In genomic region chr11:118930152-118930712, GRCh38 we compare ENCODE assay signal across 1 cellular context.
TF ChIP-seq lines count a peak whose summit lies in the region.

No MANE protein-coding gene starts in this region.

TF ChIP-seq in K562, 482 proteins besides CTCF, POLR2A, EP300 and RAD21 (continued from another document):
- TF ChIP-seq EGR1 (conservative IDR thresholded peaks at IDR 0.05) (peak; percentile 89), MLLT1 (IDR thresholded peaks at IDR 0.05) (no peak), RB1 (IDR thresholded peaks at IDR 0.05; ENCODE audit: low read depth) (peak; percentile 49; the same call in 1 of the 2 replicates), CBFB (CRISPR knock-in tag; IDR thresholded peaks at IDR 0.05) (peak; percentile 43; the same call in 1 of the 2 replicates), MAX (CRISPR knock-in tag; IDR thresholded peaks at IDR 0.05) (peak; percentile 64), TBP (optimal IDR thresholded peaks at IDR 0.05; ENCODE audit: low read depth, low read length) (peak; percentile 57), NR2C2 (CRISPR knock-in tag; IDR thresholded peaks at IDR 0.05) (peak; percentile 67; the same call in 1 of the 2 replicates), NR2C2 (tag; IDR thresholded peaks at IDR 0.05) (peak; percentile 43; the same call in 1 of the 2 replicates), KAT8 (IDR thresholded peaks at IDR 0.05; ENCODE audit: low read depth) (no peak), MECOM (CRISPR knock-in tag; IDR thresholded peaks at IDR 0.05) (peak; percentile 83), ZNF395 (CRISPR knock-in tag; IDR thresholded peaks at IDR 0.05) (peak; percentile 48; the same call in 1 of the 2 replicates), MYC (IDR thresholded peaks at IDR 0.05; ENCODE audit: low read depth, low read length) (peak; percentile 38), MYC (CRISPR knock-in tag; IDR thresholded peaks at IDR 0.05; ENCODE audit: borderline replicate concordance, low read depth) (no peak), LEF1 (IDR thresholded peaks at IDR 0.05) (peak; percentile 43; the same call in 1 of the 2 replicates), PCBP2 (IDR thresholded peaks at IDR 0.05; ENCODE audit: low read depth, low read length, poor library complexity, severe bottlenecking) (no peak), ZNF707 (CRISPR knock-in tag; conservative IDR thresholded peaks at IDR 0.05) (no peak), TFAP4 (CRISPR knock-in tag; IDR thresholded peaks at IDR 0.05; ENCODE audit: borderline replicate concordance) (peak; percentile 80), ZC3H4 (CRISPR knock-in tag; IDR thresholded peaks at IDR 0.05; ENCODE audit: borderline replicate concordance) (no peak), ZNF644 (tag; IDR thresholded peaks at IDR 0.05; ENCODE audit: low read depth) (no peak), ZC3H8 (IDR thresholded peaks at IDR 0.05) (no peak), ESRRA (IDR thresholded peaks at IDR 0.05; ENCODE audit: borderline replicate concordance, low read depth) (peak; percentile 88), MGA (IDR thresholded peaks at IDR 0.05) (no peak; the same call in 1 of the 2 replicates), HMGXB4 (CRISPR knock-in tag; IDR thresholded peaks at IDR 0.05) (no peak), LCOR (CRISPR knock-in tag; IDR thresholded peaks at IDR 0.05) (peak; percentile 36; the same call in 1 of the 2 replicates), GABPB2 (CRISPR knock-in tag; conservative IDR thresholded peaks at IDR 0.05) (no peak)
- TF ChIP-seq, protein P1, sequence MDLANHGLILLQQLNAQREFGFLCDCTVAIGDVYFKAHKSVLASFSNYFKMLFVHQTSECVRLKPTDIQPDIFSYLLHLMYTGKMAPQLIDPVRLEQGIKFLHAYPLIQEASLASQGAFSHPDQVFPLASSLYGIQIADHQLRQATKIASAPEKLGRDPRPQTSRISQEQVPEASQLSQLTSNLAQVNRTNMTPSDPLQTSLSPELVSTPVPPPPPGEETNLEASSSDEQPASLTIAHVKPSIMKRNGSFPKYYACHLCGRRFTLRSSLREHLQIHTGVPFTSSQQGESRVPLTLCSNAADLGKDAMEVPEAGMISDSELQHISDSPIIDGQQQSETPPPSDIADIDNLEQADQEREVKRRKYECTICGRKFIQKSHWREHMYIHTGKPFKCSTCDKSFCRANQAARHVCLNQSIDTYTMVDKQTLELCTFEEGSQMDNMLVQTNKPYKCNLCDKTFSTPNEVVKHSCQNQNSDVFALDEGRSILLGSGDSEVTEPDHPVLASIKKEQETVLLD (IDR thresholded peaks at IDR 0.05), result peak; percentile 67
- TF ChIP-seq, protein P2, sequence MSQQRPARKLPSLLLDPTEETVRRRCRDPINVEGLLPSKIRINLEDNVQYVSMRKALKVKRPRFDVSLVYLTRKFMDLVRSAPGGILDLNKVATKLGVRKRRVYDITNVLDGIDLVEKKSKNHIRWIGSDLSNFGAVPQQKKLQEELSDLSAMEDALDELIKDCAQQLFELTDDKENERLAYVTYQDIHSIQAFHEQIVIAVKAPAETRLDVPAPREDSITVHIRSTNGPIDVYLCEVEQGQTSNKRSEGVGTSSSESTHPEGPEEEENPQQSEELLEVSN (IDR thresholded peaks at IDR 0.05; ENCODE audit: borderline replicate concordance in 1 of 2, extremely low read depth in 1 of 2, insufficient read depth in 1 of 2, insufficient read length in 1 of 2, low read depth in 1 of 2, low read length in 1 of 2, poor library complexity in 1 of 2, severe bottlenecking in 1 of 2), result peak; percentile 27 to 72
